In the genomic region with DNA sequence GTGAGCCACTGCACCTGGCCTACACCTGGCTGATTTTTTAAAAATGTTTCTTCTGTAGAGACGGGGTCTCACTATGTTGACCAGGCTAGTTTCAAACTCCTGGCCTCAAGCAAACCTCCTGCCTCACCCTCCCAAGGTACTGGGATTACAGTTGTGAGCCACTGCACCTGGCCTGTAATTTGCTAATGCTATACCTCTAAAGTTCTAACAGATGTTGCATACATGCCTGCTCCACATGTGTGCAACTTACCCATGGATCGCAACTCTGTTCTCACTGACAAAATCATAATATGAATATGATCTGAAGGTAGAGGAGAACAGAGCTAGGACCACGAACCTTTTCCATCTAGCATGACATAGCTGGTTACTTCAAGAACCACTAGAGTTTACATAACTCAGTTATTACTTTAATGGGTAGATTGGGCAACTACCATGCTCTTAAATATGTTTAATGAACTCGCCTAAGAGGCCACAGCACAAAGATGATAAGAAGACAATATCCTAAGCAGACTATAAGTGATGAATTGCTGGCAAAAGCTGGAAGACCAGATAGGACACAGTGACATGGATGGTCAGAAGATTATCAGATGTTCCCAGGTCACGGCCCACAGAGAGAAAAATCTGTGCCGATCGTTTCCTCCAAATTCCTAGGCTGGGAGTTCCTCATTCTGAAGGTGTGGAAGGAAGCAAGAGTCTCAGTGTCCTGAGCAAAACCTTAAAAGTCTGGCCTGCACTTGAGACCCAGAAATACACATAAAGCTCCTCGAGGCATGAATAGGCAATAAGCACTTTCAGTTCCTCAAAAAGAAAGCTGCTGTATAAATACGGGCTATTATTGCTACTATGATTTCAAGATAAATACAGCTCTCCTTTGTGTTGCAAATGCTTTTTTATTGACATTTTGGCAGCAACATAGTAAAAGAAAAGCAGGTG, we compare ENCODE assay signal across 9 cellular contexts. TPM values are rescaled to one million over a fixed set of nuclear protein-coding genes. Genes with fewer than 3 reads are reported as not detected.
DNase-seq lines count a peak whose midpoint lies in the region; ATAC-seq and TF ChIP-seq lines count a peak whose summit lies in the region.
"Had no signal": no experiment of that assay in that cellular context is flagged by ENCODE, and none has a peak within 500 bp of the region (broad histone marks: within the 10 kb centered on the region; RNA-seq: fewer than 3 reads in every experiment).

No MANE protein-coding gene starts in this region.

- H3K27me3 ChIP-seq in HAP-1 (ENCODE audit: low read depth): no peaks in the 10 kb centered on the region
- H3K27me3 ChIP-seq in effector memory CD4-positive, alpha-beta T cell (replicated peaks; ENCODE audit: control insufficient read depth, insufficient read depth, low read length, poor library complexity, severe bottlenecking): no peaks in the 10 kb centered on the region
- no peaks in the 10 kb centered on the region for H3K27me3 ChIP-seq in CD8-positive, alpha-beta T cell (ENCODE audit: insufficient read depth, low read length)

- H3K4me1 ChIP-seq in HAP-1: peaks cover 10% of the 10 kb centered on the region
- H3K4me1 ChIP-seq in effector memory CD4-positive, alpha-beta T cell (ENCODE audit: control insufficient read depth, insufficient read depth, low read length, poor library complexity, severe bottlenecking): no peaks in the 10 kb centered on the region
- H3K4me1 ChIP-seq in CD8-positive, alpha-beta T cell (ENCODE audit: insufficient read depth, low read length): no peaks in the 10 kb centered on the region

- POLR2A ChIA-PET in CD8-positive, alpha-beta T cell (lab: Charles Lee): interaction anchor here (0.7 kb wide), 1 partner anchor 10 kb away, joined by 3 read pairs; no protein-coding TSS in a partner anchor

- peak; percentile 86 for ATAC-seq in GM18502 (IDR thresholded peaks at IDR 0.05; ENCODE audit: poor library complexity, unreplicated experiment)
- no peak for ATAC-seq in CD8-positive, alpha-beta T cell

- H3K9me3 ChIP-seq in HAP-1: no peaks in the 10 kb centered on the region; the same call in 1 of the 2 replicates
- peaks cover 9% of the 10 kb centered on the region for H3K9me3 ChIP-seq in effector memory CD4-positive, alpha-beta T cell (ENCODE audit: control insufficient read depth, low read length)
- H3K9me3 ChIP-seq in CD8-positive, alpha-beta T cell (ENCODE audit: low read length): peaks cover 11% of the 10 kb centered on the region

- intact Hi-C loops in CD8-positive, alpha-beta T cell (cut with DNase I, micrococcal nuclease): no loop called here

- DNase-seq in HAP-1 (ENCODE audit: low spot score in 2 of 2): peak; percentile 21 to 78
- peak; percentile 68 for DNase-seq in NCI-H1105 treated with DMSO at 0.1 percent for 48 hours (lab: John Stamatoyannopoulos, UW)
- no peak for DNase-seq in effector memory CD4-positive, alpha-beta T cell
- DNase-seq in CD8-positive, alpha-beta T cell: no peak
- no peak for DNase-seq in dermis blood vessel endothelial cell
- no peak for DNase-seq in activated naive CD4-positive, alpha-beta T cell treated with anti-CD3 and anti-CD28 coated beads, Interleukin-2, amount 10 ng/mL, durations not matched to agents 7 days and 5 days
- DNase-seq in activated CD4-positive, alpha-beta T cell treated with anti-CD3 and anti-CD28 coated beads for 4 hours: no peak

- H3K36me3 ChIP-seq in HAP-1 (replicated peaks): peaks cover 10% of the 10 kb centered on the region
- peaks cover 69% of the 10 kb centered on the region for H3K36me3 ChIP-seq in effector memory CD4-positive, alpha-beta T cell (ENCODE audit: control insufficient read depth, insufficient read depth, low read length)
- H3K36me3 ChIP-seq in CD8-positive, alpha-beta T cell (ENCODE audit: insufficient read depth, low read length): peaks cover 20% of the 10 kb centered on the region

- H3K27ac Mint-ChIP-seq in CD8-positive, alpha-beta T cell: no peak overlapping the region
- no peak overlapping the region for H3K27ac Mint-ChIP-seq in activated naive CD4-positive, alpha-beta T cell treated with anti-CD3 and anti-CD28 coated beads, Interleukin-2, amount 10 ng/mL, durations not matched to agents 7 days and 5 days

- CTCF ChIA-PET in CD8-positive, alpha-beta T cell (lab: Charles Lee): interaction anchor here (1.1 to 3.1 kb wide), 6 partner anchors 8 to 83 kb away, joined by 3 to 10 read pairs (median 4); a partner anchor contains a TSS
- CTCF ChIA-PET in activated naive CD4-positive, alpha-beta T cell treated with anti-CD3 and anti-CD28 coated beads, Interleukin-2, amount 10 ng/mL, durations not matched to agents 7 days and 5 days (lab: Charles Lee): interaction anchor here (1.0 to 1.8 kb wide), 2 partner anchors 9 to 59 kb away, joined by 4 to 7 read pairs; no protein-coding TSS in a partner anchor

- H3K4me3 ChIP-seq in HAP-1: no peak overlapping the region
- no peak overlapping the region for H3K4me3 ChIP-seq in effector memory CD4-positive, alpha-beta T cell (ENCODE audit: insufficient read depth, low read depth, low read length, poor library complexity, severe bottlenecking)
- H3K4me3 ChIP-seq in CD8-positive, alpha-beta T cell (ENCODE audit: low read depth, low read length): no peak overlapping the region

- H3K27ac ChIP-seq in effector memory CD4-positive, alpha-beta T cell (ENCODE audit: insufficient read depth, low read length, poor library complexity, severe bottlenecking): peak overlapping the region; percentile 10
- no peak overlapping the region for H3K27ac ChIP-seq in CD8-positive, alpha-beta T cell (ENCODE audit: low read depth, low read length)

- H3K4me3 Mint-ChIP-seq in CD8-positive, alpha-beta T cell: no peak overlapping the region
- no peak overlapping the region for H3K4me3 Mint-ChIP-seq in activated naive CD4-positive, alpha-beta T cell treated with anti-CD3 and anti-CD28 coated beads, Interleukin-2, amount 10 ng/mL, durations not matched to agents 7 days and 5 days

- TF ChIP-seq CTCF in CD8-positive, alpha-beta T cell (IDR thresholded peaks at IDR 0.05): no peak

- peaks cover 79% of the 10 kb centered on the region for H3K36me3 Mint-ChIP-seq in CD8-positive, alpha-beta T cell
- peaks cover 81% of the 10 kb centered on the region for H3K36me3 Mint-ChIP-seq in activated naive CD4-positive, alpha-beta T cell treated with anti-CD3 and anti-CD28 coated beads, Interleukin-2, amount 10 ng/mL, durations not matched to agents 7 days and 5 days

- H3K9me3 Mint-ChIP-seq in CD8-positive, alpha-beta T cell: peaks cover 17% of the 10 kb centered on the region
- H3K9me3 Mint-ChIP-seq in activated naive CD4-positive, alpha-beta T cell treated with anti-CD3 and anti-CD28 coated beads, Interleukin-2, amount 10 ng/mL, durations not matched to agents 7 days and 5 days: peaks cover 11% of the 10 kb centered on the region

- peaks cover 13% of the 10 kb centered on the region for H3K4me1 Mint-ChIP-seq in CD8-positive, alpha-beta T cell (ENCODE audit: low read depth)
- peaks cover 26% of the 10 kb centered on the region for H3K4me1 Mint-ChIP-seq in activated naive CD4-positive, alpha-beta T cell treated with anti-CD3 and anti-CD28 coated beads, Interleukin-2, amount 10 ng/mL, durations not matched to agents 7 days and 5 days

- in situ Hi-C loops in HAP-1 (cut with MboI; ENCODE audit: low sequenced_read_pairs): no loop called here

- H3K27me3 Mint-ChIP-seq in CD8-positive, alpha-beta T cell (ENCODE audit: low read depth): no peaks in the 10 kb centered on the region
- no peaks in the 10 kb centered on the region for H3K27me3 Mint-ChIP-seq in activated naive CD4-positive, alpha-beta T cell treated with anti-CD3 and anti-CD28 coated beads, Interleukin-2, amount 10 ng/mL, durations not matched to agents 7 days and 5 days

RNA-seq across cellular contexts. Expression of a gene that starts 53.6 kb away (rescaled TPM):
- total RNA-seq in CD8-positive, alpha-beta T cell: 10 to 100 TPM; 38.0 to 38.7 TPM
- total RNA-seq in dermis blood vessel endothelial cell: 443 and 748 TPM in 2 replicates
- total RNA-seq: astrocyte had no signal

RNA-seq across cellular contexts. Expression of a gene that starts 55.9 kb away (rescaled TPM):
- 10 to 100 TPM; 57.1 to 64.0 TPM for total RNA-seq in CD8-positive, alpha-beta T cell
- total RNA-seq in dermis blood vessel endothelial cell: 17.5 and 20.4 TPM in 2 replicates

Comparison
In these comparisons a context has a peak if more than half of its experiments do, and no peak if none do; other contexts are left out.
1. DNase-seq: peak in HAP-1 (2 of 2) and NCI-H1105 treated with DMSO at 0.1 percent for 48 hours (single experiment); none in effector memory CD4-positive, alpha-beta T cell (0 of 3), CD8-positive, alpha-beta T cell (0 of 7), dermis blood vessel endothelial cell (single experiment), activated naive CD4-positive, alpha-beta T cell treated with anti-CD3 and anti-CD28 coated beads, Interleukin-2, amount 10 ng/mL, durations not matched to agents 7 days and 5 days (single experiment) and activated CD4-positive, alpha-beta T cell treated with anti-CD3 and anti-CD28 coated beads for 4 hours (0 of 2).
2. RNA of a gene that starts 53.6 kb away (total RNA-seq): 443 to 748 TPM in dermis blood vessel endothelial cell; 38.0 to 38.7 TPM in CD8-positive, alpha-beta T cell; every median in the first group is over 10 times any median in the second.